29 cellular contexts compared by ENCODE assay signal in the genomic region with DNA sequence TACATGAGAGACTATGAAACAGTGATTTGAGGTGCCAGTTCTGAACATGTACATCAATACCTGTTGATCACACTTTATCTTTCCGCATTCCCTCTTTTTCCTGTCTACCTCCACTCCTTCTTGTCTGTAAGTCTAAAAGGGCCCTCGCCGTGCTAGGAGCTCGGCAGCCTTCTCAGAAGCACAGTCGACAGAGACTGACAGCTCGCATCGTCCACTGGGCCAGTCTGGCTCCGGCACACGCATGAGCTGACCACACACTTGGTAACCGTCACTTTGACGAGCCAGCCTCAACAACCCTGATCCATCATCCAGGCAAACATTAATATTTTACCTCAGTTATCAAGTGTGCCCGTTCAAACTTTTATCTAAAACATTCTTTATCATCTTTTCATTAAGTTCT.
"Had no signal": no experiment of that assay in that cellular context is flagged by ENCODE, and none has a peak within 500 bp of the region (broad histone marks: within the 10 kb centered on the region; RNA-seq: fewer than 3 reads in every experiment).

No MANE protein-coding gene starts in this region.

- H3K27ac ChIP-seq: brain microvascular endothelial cell, coronary artery, dorsolateral prefrontal cortex, WERI-Rb-1 had no signal

- ATAC-seq: activated CD4-positive, CD25-positive, alpha-beta regulatory T cell treated with anti-CD3 and anti-CD28 coated beads, Interleukin-2, amount 50 U/mL, for 24 hours; activated CD8-positive, alpha-beta T cell treated with anti-CD3 and anti-CD28 coated beads for 36 hours; activated T-cell treated with anti-CD3 and anti-CD28 coated beads, Interleukin-2, amount 50 U/mL, for 4 hours; activated T-helper 17 cell treated with anti-CD3 and anti-CD28 coated beads, Interleukin-2, amount 50 U/mL, for 72 hours; esophagus mucosa; T-helper 17 cell had no signal

- H3K4me3 ChIP-seq: coronary artery, dorsolateral prefrontal cortex had no signal

- H3K27me3 ChIP-seq: brain microvascular endothelial cell had no signal

- H3K36me3 ChIP-seq: brain microvascular endothelial cell, WERI-Rb-1 had no signal

- DNase-seq: activated B cell treated with CpG ODN at 0.5 μM for 24 hours; activated CD4-positive, alpha-beta T cell treated with anti-CD3 and anti-CD28 coated beads for 48 hours; activated CD4-positive, alpha-beta T cell treated with anti-CD3 and anti-CD28 coated beads, Interleukin-2, amount 50 U/mL, for 1 hour; activated CD4-positive, alpha-beta T cell treated with anti-CD3 and anti-CD28 coated beads, Interleukin-2, amount 50 U/mL, for 48 hours; activated CD8-positive, alpha-beta memory T cell treated with anti-CD3 and anti-CD28 coated beads for 24 hours; activated CD8-positive, alpha-beta T cell treated with anti-CD3 and anti-CD28 coated beads for 36 hours; activated effector memory CD4-positive, alpha-beta T cell treated with Interleukin-2 at 50 U/mL for 16 hours; activated gamma-delta T cell treated with Interleukin-2 at 50 U/mL for 16 hours; activated naive CD4-positive, alpha-beta T cell treated with anti-CD3 and anti-CD28 coated beads, Interleukin-2, amount 50 U/mL, for 16 hours; activated naive CD4-positive, alpha-beta T cell treated with Interleukin-2 at 50 U/mL for 16 hours; activated T-cell treated with anti-CD3 and anti-CD28 coated beads, Interleukin-2, amount 50 U/mL, for 4 hours; amniotic stem cell; anterior cingulate cortex; brain microvascular endothelial cell; dorsolateral prefrontal cortex; effector memory CD4-positive, alpha-beta T cell; endodermal cell; foreskin fibroblast; T-helper 1 cell; T-helper 17 cell; T1000; WERI-Rb-1 had no signal

- FAIRE-seq: astrocyte, bronchial epithelial cell, frontal cortex had no signal
